Comparison of ENCODE assay signal across 19 cellular contexts in the genomic region with DNA sequence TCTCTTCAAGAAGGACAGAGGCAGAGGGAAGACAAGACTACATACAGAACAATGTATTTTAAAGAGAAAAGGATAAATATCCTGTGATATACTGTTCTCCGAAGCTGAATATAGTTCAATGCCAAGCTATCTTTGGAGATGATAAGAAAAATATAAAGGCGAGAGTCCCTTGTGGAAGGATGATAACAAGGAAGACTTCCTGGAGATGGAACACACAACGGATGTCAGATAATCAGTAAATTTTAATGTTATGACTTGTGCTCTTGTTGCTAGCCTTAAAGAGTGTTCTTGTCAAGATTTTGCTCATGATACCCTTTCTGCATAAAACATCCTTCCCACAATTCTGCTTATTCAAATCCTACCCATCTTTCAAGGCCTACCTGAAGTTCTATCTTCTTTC. TPM values are rescaled to one million over a fixed set of nuclear protein-coding genes. Genes with fewer than 3 reads are reported as not detected.
DNase-seq lines count a peak whose midpoint lies in the region; ATAC-seq and TF ChIP-seq lines count a peak whose summit lies in the region.
"Had no signal": no experiment of that assay in that cellular context is flagged by ENCODE, and none has a peak within 500 bp of the region (broad histone marks: within the 10 kb centered on the region; RNA-seq: fewer than 3 reads in every experiment).

No MANE protein-coding gene starts in this region.

- no peaks in the 10 kb centered on the region for H3K27me3 Mint-ChIP-seq in activated T-cell treated with anti-CD3 and anti-CD28 coated beads, Interleukin-2, amount 50 U/mL, for 72 hours (ENCODE audit: low read depth)
- no peaks in the 10 kb centered on the region for H3K27me3 Mint-ChIP-seq in activated T-cell treated with anti-CD3 and anti-CD28 coated beads, Interleukin-2, amount 50 U/mL, for 24 hours
- H3K27me3 Mint-ChIP-seq in T-helper 2 cell treated with Interferon-gamma antibody and Interleukin-4, amounts not matched to agents 5 μg/mL and 100 μg/mL, for 36 hours (ENCODE audit: low read depth), result no peaks in the 10 kb centered on the region

- peak overlapping the region in 1 of 2 donors; percentile 68 for H3K4me3 Mint-ChIP-seq in activated T-cell treated with anti-CD3 and anti-CD28 coated beads, Interleukin-2, amount 50 U/mL, for 72 hours
- H3K4me3 Mint-ChIP-seq in activated T-cell treated with anti-CD3 and anti-CD28 coated beads, Interleukin-2, amount 50 U/mL, for 24 hours, result no peak overlapping the region
- H3K4me3 Mint-ChIP-seq in T-helper 2 cell treated with Interferon-gamma antibody and Interleukin-4, amounts not matched to agents 5 μg/mL and 100 μg/mL, for 36 hours, result peak overlapping the region; percentile 82

- no peaks in the 10 kb centered on the region for H3K36me3 Mint-ChIP-seq in activated T-cell treated with anti-CD3 and anti-CD28 coated beads, Interleukin-2, amount 50 U/mL, for 72 hours (ENCODE audit: insufficient read depth in 2 of 2)
- no peaks in the 10 kb centered on the region for H3K36me3 Mint-ChIP-seq in activated T-cell treated with anti-CD3 and anti-CD28 coated beads, Interleukin-2, amount 50 U/mL, for 24 hours (ENCODE audit: low read depth)
- H3K36me3 Mint-ChIP-seq in T-helper 2 cell treated with Interferon-gamma antibody and Interleukin-4, amounts not matched to agents 5 μg/mL and 100 μg/mL, for 36 hours (ENCODE audit: low read depth), result no peaks in the 10 kb centered on the region

- H3K4me1 ChIP-seq in uterus, result peaks cover 0 to 7% of the 10 kb centered on the region in 2 donors
- H3K4me1 ChIP-seq: SJSA1 had no signal

- TF ChIP-seq CTCF in uterus (IDR thresholded peaks at IDR 0.05), result no peak

- no peak for DNase-seq in activated T-cell treated with anti-CD3 and anti-CD28 coated beads, Interleukin-2, amount 50 U/mL, for 72 hours
- no peak for DNase-seq in activated T-cell treated with anti-CD3 and anti-CD28 coated beads, Interleukin-2, amount 50 U/mL, for 24 hours
- DNase-seq in T-helper 2 cell treated with Interferon-gamma antibody and Interleukin-4, amounts not matched to agents 5 μg/mL and 100 μg/mL, for 36 hours (ENCODE audit: low spot score), result no peak
- DNase-seq in erythroblast (lab: John Stamatoyannopoulos, UW) (peak; percentile 28 to 41), uterus (no peak), RPMI8226 (no peak), dermis blood vessel endothelial cell (no peak), DMS79 treated with DMSO at 0.1 percent for 48 hours (lab: John Stamatoyannopoulos, UW) (no peak)
- DNase-seq: adrenal gland; C1 segment of cervical spinal cord; HCEC 1CT; kidney glomerular epithelial cell; NCI-H1694 treated with DMSO at 0.1 percent for 48 hours; NCI-H526; retina; stimulated activated CD4-positive, alpha-beta T cell treated with anti-CD3 and anti-CD28 coated beads, Interleukin-4, amount 100 ng/mL, for 1 hour had no signal

- no peaks in the 10 kb centered on the region for H3K27me3 ChIP-seq in uterus
- H3K27me3 ChIP-seq: adrenal gland, SJSA1, upper lobe of left lung had no signal

- peak overlapping the region; percentile 72 for H3K27ac Mint-ChIP-seq in activated T-cell treated with anti-CD3 and anti-CD28 coated beads, Interleukin-2, amount 50 U/mL, for 72 hours
- H3K27ac Mint-ChIP-seq in activated T-cell treated with anti-CD3 and anti-CD28 coated beads, Interleukin-2, amount 50 U/mL, for 24 hours, result no peak overlapping the region
- peak overlapping the region; percentile 80 for H3K27ac Mint-ChIP-seq in T-helper 2 cell treated with Interferon-gamma antibody and Interleukin-4, amounts not matched to agents 5 μg/mL and 100 μg/mL, for 36 hours

- ATAC-seq in activated T-cell treated with anti-CD3 and anti-CD28 coated beads, Interleukin-2, amount 50 U/mL, for 72 hours (replicated peaks in 1 of 2), result no peak

- H3K27ac ChIP-seq in uterus, result peak overlapping the region; percentile 74
- H3K27ac ChIP-seq: adrenal gland, coronary artery, SJSA1 had no signal

- intact Hi-C loops in uterus (cut with DNase I; ENCODE audit: low total_unique reads), result no loop called here

- H3K4me1 Mint-ChIP-seq in activated T-cell treated with anti-CD3 and anti-CD28 coated beads, Interleukin-2, amount 50 U/mL, for 72 hours (ENCODE audit: low read depth), result peaks cover 35% of the 10 kb centered on the region
- peaks cover 33% of the 10 kb centered on the region for H3K4me1 Mint-ChIP-seq in activated T-cell treated with anti-CD3 and anti-CD28 coated beads, Interleukin-2, amount 50 U/mL, for 24 hours (ENCODE audit: low read depth)
- peaks cover 49% of the 10 kb centered on the region for H3K4me1 Mint-ChIP-seq in T-helper 2 cell treated with Interferon-gamma antibody and Interleukin-4, amounts not matched to agents 5 μg/mL and 100 μg/mL, for 36 hours (ENCODE audit: low read depth)

- no peak for TF ChIP-seq POLR2A in erythroblast (IDR thresholded peaks at IDR 0.05; ENCODE audit: low read length)
- no peak for TF ChIP-seq POLR2A in uterus (IDR thresholded peaks at IDR 0.05)

- no peaks in the 10 kb centered on the region for H3K9me3 ChIP-seq in uterus
- H3K9me3 ChIP-seq: adrenal gland, SJSA1, upper lobe of left lung had no signal

- no peaks in the 10 kb centered on the region for H3K9me3 Mint-ChIP-seq in activated T-cell treated with anti-CD3 and anti-CD28 coated beads, Interleukin-2, amount 50 U/mL, for 72 hours
- no peaks in the 10 kb centered on the region for H3K9me3 Mint-ChIP-seq in activated T-cell treated with anti-CD3 and anti-CD28 coated beads, Interleukin-2, amount 50 U/mL, for 24 hours
- no peaks in the 10 kb centered on the region for H3K9me3 Mint-ChIP-seq in T-helper 2 cell treated with Interferon-gamma antibody and Interleukin-4, amounts not matched to agents 5 μg/mL and 100 μg/mL, for 36 hours

- H3K36me3 ChIP-seq in uterus, result no peaks in the 10 kb centered on the region
- H3K36me3 ChIP-seq: adrenal gland, SJSA1, upper lobe of left lung had no signal

- no peak overlapping the region for H3K4me3 ChIP-seq in uterus
- H3K4me3 ChIP-seq: adrenal gland, coronary artery, SJSA1, upper lobe of left lung had no signal

RNA-seq across cellular contexts. Expression of gene CTR9, which starts 6.8 kb away (rescaled TPM):
- total RNA-seq in activated T-cell treated with anti-CD3 and anti-CD28 coated beads, Interleukin-2, amount 50 U/mL, for 72 hours, result 10 to 100 TPM; 33.1 to 41.0 TPM
- 10 to 100 TPM; 22.0 to 48.6 (median 38.5) TPM for total RNA-seq in uterus
- total RNA-seq in dermis blood vessel endothelial cell, result 35.4 and 48.3 TPM in 2 replicates

RNA-seq across cellular contexts. Expression of gene IRAG1, which starts 50.7 kb away (rescaled TPM):
- under 1 TPM in 1 of 2 donors, not detected in 1; 0.09 TPM for total RNA-seq in activated T-cell treated with anti-CD3 and anti-CD28 coated beads, Interleukin-2, amount 50 U/mL, for 72 hours
- total RNA-seq in uterus, result 100 to 1,000 TPM in 2 of 4 donors, 10 to 100 TPM in 2; 21.2 to 240 (median 107) TPM
- total RNA-seq in dermis blood vessel endothelial cell, result 0.51 and 0.79 TPM in 2 replicates

Comparison
In these comparisons a context has a peak if more than half of its experiments do, and no peak if none do; other contexts are left out.
1. DNase-seq: peak in erythroblast (2 of 2); none in activated T-cell treated with anti-CD3 and anti-CD28 coated beads, Interleukin-2, amount 50 U/mL, for 72 hours (0 of 2), activated T-cell treated with anti-CD3 and anti-CD28 coated beads, Interleukin-2, amount 50 U/mL, for 24 hours (single experiment), T-helper 2 cell treated with Interferon-gamma antibody and Interleukin-4, amounts not matched to agents 5 μg/mL and 100 μg/mL, for 36 hours (single experiment), uterus (0 of 2), RPMI8226 (single experiment), dermis blood vessel endothelial cell (single experiment) and DMS79 treated with DMSO at 0.1 percent for 48 hours (single experiment).
2. RNA of gene IRAG1, which starts 50.7 kb away (total RNA-seq): 21.2 to 240 TPM in uterus; 0.51 to 0.79 TPM in dermis blood vessel endothelial cell and 0.09 TPM in activated T-cell treated with anti-CD3 and anti-CD28 coated beads, Interleukin-2, amount 50 U/mL, for 72 hours; every median in the first group is over 10 times any median in the second.